ENCODE assay signal across 2 cellular contexts in the genomic region with DNA sequence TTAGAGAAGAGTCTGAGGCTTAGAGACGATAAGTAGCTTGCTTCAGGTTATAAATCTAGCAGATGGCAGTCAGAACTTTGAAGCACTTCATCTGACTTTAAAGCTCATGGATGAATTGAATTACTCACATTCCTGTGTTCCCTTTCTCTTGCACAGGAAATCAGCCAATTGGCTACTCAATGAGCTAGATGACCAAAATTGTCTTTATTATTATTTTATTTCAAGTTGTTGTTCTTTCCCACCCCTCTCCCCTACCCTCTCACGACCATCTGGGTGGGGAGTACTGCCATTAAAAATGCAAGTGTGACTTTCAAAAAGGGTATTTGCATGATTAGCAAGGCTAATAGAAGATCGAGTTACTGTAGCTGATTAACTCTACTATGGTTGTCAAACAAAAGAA.
A peak's percentile ranks its signal among the peaks of the same experiment; 100 is the strongest.
TF ChIP-seq lines count a peak whose summit lies in the region.

No MANE protein-coding gene starts in this region.

TF ChIP-seq in GM23338, 12 proteins besides CTCF, POLR2A, EP300 and RAD21:
- TF ChIP-seq EZH2 (IDR thresholded peaks at IDR 0.05; ENCODE audit: low read depth, unreplicated experiment) (no peak), NANOG (IDR thresholded peaks at IDR 0.05; ENCODE audit: borderline replicate concordance) (peak; percentile 68; the same call in 1 of the 2 replicates)

TF ChIP-seq in H1, 55 proteins besides CTCF, POLR2A, EP300 and RAD21:
- no peak for TF ChIP-seq CREB1 (IDR thresholded peaks at IDR 0.05)
- TF ChIP-seq, protein P1, sequence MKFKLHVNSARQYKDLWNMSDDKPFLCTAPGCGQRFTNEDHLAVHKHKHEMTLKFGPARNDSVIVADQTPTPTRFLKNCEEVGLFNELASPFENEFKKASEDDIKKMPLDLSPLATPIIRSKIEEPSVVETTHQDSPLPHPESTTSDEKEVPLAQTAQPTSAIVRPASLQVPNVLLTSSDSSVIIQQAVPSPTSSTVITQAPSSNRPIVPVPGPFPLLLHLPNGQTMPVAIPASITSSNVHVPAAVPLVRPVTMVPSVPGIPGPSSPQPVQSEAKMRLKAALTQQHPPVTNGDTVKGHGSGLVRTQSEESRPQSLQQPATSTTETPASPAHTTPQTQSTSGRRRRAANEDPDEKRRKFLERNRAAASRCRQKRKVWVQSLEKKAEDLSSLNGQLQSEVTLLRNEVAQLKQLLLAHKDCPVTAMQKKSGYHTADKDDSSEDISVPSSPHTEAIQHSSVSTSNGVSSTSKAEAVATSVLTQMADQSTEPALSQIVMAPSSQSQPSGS (IDR thresholded peaks at IDR 0.05; ENCODE audit: low read length), result no peak
- peak; percentile 74; the same call in 1 of the 2 replicates for TF ChIP-seq TEAD4 (IDR thresholded peaks at IDR 0.05; ENCODE audit: low read depth, low read length)
